Comparison of ENCODE assay signal across 8 cellular contexts in the genomic region with DNA sequence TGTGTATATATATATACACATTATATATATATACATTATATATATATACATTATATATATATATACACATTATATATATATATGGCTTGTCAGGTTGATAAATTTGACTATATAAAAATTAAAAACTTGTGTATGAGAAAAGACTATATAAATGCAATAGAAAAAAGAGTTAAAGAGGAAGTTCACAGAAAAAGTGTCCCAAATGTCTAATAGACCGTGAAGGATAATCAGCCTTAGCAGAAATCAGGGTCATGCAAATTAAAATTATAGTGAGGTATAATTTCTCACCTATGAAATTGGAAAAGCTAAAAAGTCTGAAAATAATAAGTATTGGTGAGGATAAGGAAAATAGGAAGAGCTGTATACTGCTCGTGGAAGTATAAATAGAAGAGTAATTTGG. TPM values are rescaled to one million over a fixed set of nuclear protein-coding genes. Genes with fewer than 3 reads are reported as not detected.
"Had no signal": no experiment of that assay in that cellular context is flagged by ENCODE, and none has a peak within 500 bp of the region (broad histone marks: within the 10 kb centered on the region; RNA-seq: fewer than 3 reads in every experiment).

No MANE protein-coding gene starts in this region.

- H3K4me3 ChIP-seq: GM12878 had no signal

- DNase-seq: GDM1, GF-D8 had no signal

- FAIRE-seq: G401.6, GM12878, GM12891, GM12892, GM18507, GM19239 had no signal

- ATAC-seq: GM12878 had no signal

RNA-seq across cellular contexts. Expression of a gene that starts 51.1 kb away (rescaled TPM):
- total RNA-seq: GM12878 had no signal
- polyA plus RNA-seq: GM12878 had no signal

RNA-seq across cellular contexts. Expression of a gene that starts 52.9 kb away (rescaled TPM):
- total RNA-seq: GM12878 had no signal
- polyA plus RNA-seq: GM12878 had no signal
